In the genomic region with DNA sequence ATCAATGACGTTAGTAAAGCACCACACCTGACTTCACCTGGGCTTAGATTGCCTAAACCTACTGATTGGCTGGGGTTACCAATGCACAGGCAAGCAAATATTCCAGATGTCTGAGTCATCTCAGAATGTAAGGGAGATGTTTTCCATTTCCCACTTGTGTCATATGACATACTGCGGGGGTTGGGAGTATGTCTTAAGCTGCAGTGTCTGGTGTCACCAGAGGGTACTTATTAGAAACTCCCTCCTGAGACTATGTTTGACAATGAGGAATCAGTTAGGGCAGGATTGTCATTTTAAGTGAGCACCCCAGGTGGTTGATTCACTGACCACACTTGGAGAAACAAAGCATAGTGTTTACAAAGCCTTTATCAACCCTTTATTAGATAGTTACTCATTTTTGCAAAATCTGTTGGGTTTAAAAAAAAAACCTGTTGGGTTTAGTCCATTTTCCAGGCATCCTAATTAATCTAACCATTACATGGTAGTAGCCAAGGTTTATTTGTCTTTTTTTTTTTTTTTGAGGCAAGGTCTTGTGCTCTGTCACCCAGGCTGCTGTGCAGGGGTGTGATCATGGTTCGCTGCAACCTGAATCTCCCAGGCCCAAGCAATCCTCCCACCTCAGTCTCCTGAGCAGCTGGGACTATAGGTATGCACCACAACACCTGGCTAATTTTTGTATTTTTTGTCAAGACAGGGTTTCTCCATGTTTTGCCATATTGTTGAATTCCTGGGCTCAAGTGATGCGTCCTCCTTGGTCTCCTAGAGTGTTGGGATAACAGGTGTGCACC, we compare ENCODE assay signal across 11 cellular contexts.
A peak's percentile ranks its signal among the peaks of the same experiment; 100 is the strongest.
DNase-seq lines count a peak whose midpoint lies in the region; ATAC-seq and TF ChIP-seq lines count a peak whose summit lies in the region.
"Had no signal": no experiment of that assay in that cellular context is flagged by ENCODE, and none has a peak within 500 bp of the region (broad histone marks: within the 10 kb centered on the region; RNA-seq: fewer than 3 reads in every experiment).

No MANE protein-coding gene starts in this region.

- H3K27ac Mint-ChIP-seq in activated CD4-positive, alpha-beta T cell treated with anti-CD3 and anti-CD28 coated beads for 36 hours = no peak overlapping the region
- H3K27ac Mint-ChIP-seq: activated naive CD8-positive, alpha-beta T cell treated with anti-CD3 and anti-CD28 coated beads, Interleukin-2, amount 10 ng/mL, durations not matched to agents 7 days and 5 days; progenitor cell of endocrine pancreas had no signal

- no peak overlapping the region for H3K4me3 ChIP-seq in prostate gland
- H3K4me3 ChIP-seq: BLaER1 treated with 17β-estradiol and CSF1 and Interleukin-3, amounts not matched to agents 10 nM and 100 nM had no signal

- TF ChIP-seq POLR2A in prostate gland (IDR thresholded peaks at IDR 0.05) = no peak

- H3K27me3 ChIP-seq in prostate gland (replicated peaks; ENCODE audit: insufficient read depth) = no peaks in the 10 kb centered on the region
- H3K27me3 ChIP-seq: BLaER1 treated with 17β-estradiol and CSF1 and Interleukin-3, amounts not matched to agents 10 nM and 100 nM had no signal

- CTCF ChIA-PET in activated CD4-positive, alpha-beta T cell treated with anti-CD3 and anti-CD28 coated beads for 36 hours (lab: Charles Lee) = interaction anchor here (1.6 kb wide), 1 partner anchor 67 kb away, joined by 3 read pairs; no protein-coding TSS in a partner anchor

- no peaks in the 10 kb centered on the region for H3K9me3 ChIP-seq in prostate gland

- no peaks in the 10 kb centered on the region for H3K4me1 ChIP-seq in prostate gland (replicated peaks)

- POLR2A ChIA-PET in activated CD4-positive, alpha-beta T cell treated with anti-CD3 and anti-CD28 coated beads for 36 hours (lab: Charles Lee) = no interaction called here

- no peak overlapping the region for H3K27ac ChIP-seq in prostate gland
- H3K27ac ChIP-seq: BLaER1 treated with 17β-estradiol and CSF1 and Interleukin-3, amounts not matched to agents 10 nM and 100 nM had no signal

- TF ChIP-seq CTCF in omental fat pad (IDR thresholded peaks at IDR 0.05) (no peak), prostate gland (IDR thresholded peaks at IDR 0.05) (peak in 1 of 4 experiments; percentile 8)

- intact Hi-C loops in activated CD4-positive, alpha-beta T cell treated with anti-CD3 and anti-CD28 coated beads for 36 hours (cut with DNase I, micrococcal nuclease) = no loop called here
- intact Hi-C loops in prostate gland (cut with DNase I) = no loop called here

- ATAC-seq in activated CD4-positive, alpha-beta T cell treated with anti-CD3 and anti-CD28 coated beads for 36 hours = peak; percentile 58
- ATAC-seq in omental fat pad (ENCODE audit: low FRiP score) (no peak), HG03095 (IDR thresholded peaks at IDR 0.05; ENCODE audit: unreplicated experiment) (no peak)

- H3K4me3 Mint-ChIP-seq in activated CD4-positive, alpha-beta T cell treated with anti-CD3 and anti-CD28 coated beads for 36 hours = no peak overlapping the region
- H3K4me3 Mint-ChIP-seq: activated naive CD8-positive, alpha-beta T cell treated with anti-CD3 and anti-CD28 coated beads, Interleukin-2, amount 10 ng/mL, durations not matched to agents 7 days and 5 days had no signal

- H3K4me1 Mint-ChIP-seq in activated CD4-positive, alpha-beta T cell treated with anti-CD3 and anti-CD28 coated beads for 36 hours = peaks cover 59% of the 10 kb centered on the region

- H3K36me3 ChIP-seq in prostate gland = no peaks in the 10 kb centered on the region

- no peaks in the 10 kb centered on the region for H3K9me3 Mint-ChIP-seq in activated CD4-positive, alpha-beta T cell treated with anti-CD3 and anti-CD28 coated beads for 36 hours (ENCODE audit: low read depth)
- H3K9me3 Mint-ChIP-seq: activated naive CD8-positive, alpha-beta T cell treated with anti-CD3 and anti-CD28 coated beads, Interleukin-2, amount 10 ng/mL, durations not matched to agents 7 days and 5 days had no signal

- no peaks in the 10 kb centered on the region for H3K27me3 Mint-ChIP-seq in activated CD4-positive, alpha-beta T cell treated with anti-CD3 and anti-CD28 coated beads for 36 hours
- H3K27me3 Mint-ChIP-seq: activated naive CD8-positive, alpha-beta T cell treated with anti-CD3 and anti-CD28 coated beads, Interleukin-2, amount 10 ng/mL, durations not matched to agents 7 days and 5 days; progenitor cell of endocrine pancreas had no signal

- 93% methylated on average over 4 of the region's 4 CpGs for WGBS in prostate gland

- no peak for DNase-seq in activated CD4-positive, alpha-beta T cell treated with anti-CD3 and anti-CD28 coated beads for 36 hours
- DNase-seq in activated CD4-positive, alpha-beta T cell treated with anti-CD3 and anti-CD28 coated beads, Interleukin-2, amount 50 U/mL, for 1 hour = no peak
- DNase-seq in NCI-H2171 treated with DMSO at 0.1 percent for 48 hours (lab: John Stamatoyannopoulos, UW) (peak; percentile 77), dermis blood vessel endothelial cell (peak; percentile 40), renal cortical epithelial cell (ENCODE audit: low read depth) (peak; percentile 94), omental fat pad (ENCODE audit: low spot score) (no peak), prostate gland (ENCODE audit: low spot score) (no peak)
- DNase-seq: activated naive CD8-positive, alpha-beta T cell treated with anti-CD3 and anti-CD28 coated beads, Interleukin-2, amount 10 ng/mL, durations not matched to agents 7 days and 5 days had no signal

- H3K36me3 Mint-ChIP-seq in activated CD4-positive, alpha-beta T cell treated with anti-CD3 and anti-CD28 coated beads for 36 hours (ENCODE audit: low read depth) = peaks cover 48% of the 10 kb centered on the region

Comparison
In these comparisons a context has a peak if more than half of its experiments do, and no peak if none do; other contexts are left out.
1. DNase-seq: peak in NCI-H2171 treated with DMSO at 0.1 percent for 48 hours (single experiment), dermis blood vessel endothelial cell (single experiment) and renal cortical epithelial cell (single experiment); none in activated CD4-positive, alpha-beta T cell treated with anti-CD3 and anti-CD28 coated beads for 36 hours (single experiment), activated CD4-positive, alpha-beta T cell treated with anti-CD3 and anti-CD28 coated beads, Interleukin-2, amount 50 U/mL, for 1 hour (single experiment), omental fat pad (single experiment) and prostate gland (single experiment).